In the genomic region with DNA sequence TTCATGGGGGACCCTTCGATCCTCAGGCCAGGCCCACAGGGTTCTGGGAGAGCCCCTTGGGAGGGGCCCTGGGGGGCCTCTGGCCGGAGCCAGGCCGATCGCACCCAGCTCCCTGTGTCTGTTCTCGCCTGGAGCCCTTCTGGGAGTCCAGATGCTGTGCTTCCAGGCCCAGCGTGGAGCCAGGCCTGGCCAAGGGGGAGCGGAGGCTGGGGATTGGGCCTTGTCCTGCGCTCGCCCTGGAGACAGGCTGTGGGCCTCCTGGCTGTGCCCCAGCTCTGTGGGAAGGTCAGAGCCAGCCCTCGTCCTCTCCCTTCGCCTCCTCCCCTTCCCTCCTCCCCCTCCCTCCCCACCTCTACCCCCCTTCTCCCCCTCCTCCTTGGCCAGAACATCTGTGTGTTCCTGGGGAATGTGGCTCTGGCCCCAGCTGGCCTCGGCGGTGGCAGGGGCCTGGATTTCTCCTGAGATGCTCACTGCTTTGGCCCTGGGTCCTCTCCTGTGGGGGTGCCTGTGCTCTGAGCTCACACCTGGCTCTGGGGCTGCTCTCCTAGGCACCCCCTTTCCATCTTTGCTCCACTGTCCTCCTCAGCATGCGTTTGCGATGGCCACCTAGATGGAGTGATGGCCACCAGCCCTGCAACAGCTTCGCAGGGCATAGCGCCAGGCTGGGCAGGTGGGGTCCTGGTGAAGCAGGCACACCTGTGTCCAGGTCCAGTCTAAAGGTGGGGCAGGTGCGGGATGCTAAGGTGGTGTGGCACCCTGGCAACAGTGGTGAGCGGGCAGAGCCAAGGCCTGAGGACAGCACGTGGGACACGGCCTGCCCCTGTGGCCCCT, we compare ENCODE assay signal across 8 cellular contexts.
DNase-seq lines count a peak whose midpoint lies in the region; ATAC-seq and TF ChIP-seq lines count a peak whose summit lies in the region.

No MANE protein-coding gene starts in this region.

- H3K9me3 Mint-ChIP-seq in neural progenitor cell: no peaks in the 10 kb centered on the region
- H3K9me3 Mint-ChIP-seq in activated CD4-positive, alpha-beta T cell treated with anti-CD3 and anti-CD28 coated beads, Interleukin-2, amount 10 ng/mL, durations not matched to agents 7 days and 5 days: no peaks in the 10 kb centered on the region

- POLR2A ChIA-PET in activated CD4-positive, alpha-beta T cell treated with anti-CD3 and anti-CD28 coated beads, Interleukin-2, amount 10 ng/mL, durations not matched to agents 7 days and 5 days (lab: Charles Lee): no interaction called here

- no peak overlapping the region for H3K9ac ChIP-seq in neural progenitor cell

- H3K9me3 ChIP-seq in neural progenitor cell (ENCODE audit: low read depth): no peaks in the 10 kb centered on the region

- ATAC-seq in foreskin keratinocyte (no peak), GM21576 (IDR thresholded peaks at IDR 0.05; ENCODE audit: unreplicated experiment) (no peak)

- H2AFZ ChIP-seq in ACC112 (ENCODE audit: low read length, unreplicated experiment) (no peak overlapping the region), neural progenitor cell (replicated peaks) (no peak overlapping the region)

- peaks cover 7% of the 10 kb centered on the region for H3K27me3 Mint-ChIP-seq in neural progenitor cell (ENCODE audit: insufficient read depth, low read depth)
- no peaks in the 10 kb centered on the region for H3K27me3 Mint-ChIP-seq in activated CD4-positive, alpha-beta T cell treated with anti-CD3 and anti-CD28 coated beads, Interleukin-2, amount 10 ng/mL, durations not matched to agents 7 days and 5 days

- H3K4me3 ChIP-seq in ACC112 (ENCODE audit: low read depth, low read length) (no peak overlapping the region), foreskin fibroblast (ENCODE audit: low read depth in 1 of 2, low read length in 2 of 2) (no peak overlapping the region), neural progenitor cell (no peak overlapping the region)

- H3K27ac Mint-ChIP-seq in neural progenitor cell: peak overlapping the region; percentile 93
- no peak overlapping the region for H3K27ac Mint-ChIP-seq in activated CD4-positive, alpha-beta T cell treated with anti-CD3 and anti-CD28 coated beads, Interleukin-2, amount 10 ng/mL, durations not matched to agents 7 days and 5 days

- H3K79me2 ChIP-seq in ACC112 (ENCODE audit: control insufficient read depth, insufficient read depth, low read length, unreplicated experiment) (peaks cover 9% of the 10 kb centered on the region), neural progenitor cell (ENCODE audit: low read depth) (no peaks in the 10 kb centered on the region)

- H4K20me1 ChIP-seq in neural progenitor cell (ENCODE audit: low read depth): no peaks in the 10 kb centered on the region

- peaks cover 28% of the 10 kb centered on the region for H3F3A ChIP-seq in neural progenitor cell (ENCODE audit: low read depth)

- H3K36me3 ChIP-seq in ACC112 (ENCODE audit: insufficient read depth, low read length): no peaks in the 10 kb centered on the region
- no peaks in the 10 kb centered on the region for H3K36me3 ChIP-seq in neural progenitor cell

- H3K4me1 Mint-ChIP-seq in neural progenitor cell: peaks cover 69% of the 10 kb centered on the region
- H3K4me1 Mint-ChIP-seq in activated CD4-positive, alpha-beta T cell treated with anti-CD3 and anti-CD28 coated beads, Interleukin-2, amount 10 ng/mL, durations not matched to agents 7 days and 5 days: no peaks in the 10 kb centered on the region

- TF ChIP-seq CTCF in foreskin fibroblast (IDR thresholded peaks at IDR 0.05; ENCODE audit: low read depth, low read length) (no peak), neural progenitor cell (IDR thresholded peaks at IDR 0.05) (no peak), foreskin keratinocyte (conservative IDR thresholded peaks at IDR 0.05) (no peak), GM20000 (IDR thresholded peaks at IDR 0.05; ENCODE audit: extremely low read depth, missing control alignments) (no peak)

- H3K27me3 ChIP-seq in ACC112 (ENCODE audit: insufficient read depth, low read length): no peaks in the 10 kb centered on the region
- no peaks in the 10 kb centered on the region for H3K27me3 ChIP-seq in neural progenitor cell
- H3K27me3 ChIP-seq in foreskin keratinocyte: no peaks in the 10 kb centered on the region

- H3K27ac ChIP-seq in ACC112 (ENCODE audit: low read depth, low read length) (peak overlapping the region; percentile 41; the same call in 1 of the 2 replicates), neural progenitor cell (no peak overlapping the region), foreskin keratinocyte (no peak overlapping the region)

- H3K36me3 Mint-ChIP-seq in neural progenitor cell: no peaks in the 10 kb centered on the region
- H3K36me3 Mint-ChIP-seq in activated CD4-positive, alpha-beta T cell treated with anti-CD3 and anti-CD28 coated beads, Interleukin-2, amount 10 ng/mL, durations not matched to agents 7 days and 5 days (ENCODE audit: low read depth): no peaks in the 10 kb centered on the region

- H3K4me3 Mint-ChIP-seq in neural progenitor cell: no peak overlapping the region
- H3K4me3 Mint-ChIP-seq in activated CD4-positive, alpha-beta T cell treated with anti-CD3 and anti-CD28 coated beads, Interleukin-2, amount 10 ng/mL, durations not matched to agents 7 days and 5 days: no peak overlapping the region

- DNase-seq in NCI-H82 treated with DMSO at 0.1 percent for 48 hours (lab: John Stamatoyannopoulos, UW; ENCODE audit: unreplicated experiment) (peak; percentile 44), foreskin fibroblast (peak; percentile 95 to 97), neural progenitor cell (ENCODE audit: low spot score) (peak; percentile 83), foreskin keratinocyte (no peak), GM20000 (ENCODE audit: low spot score) (no peak)
- DNase-seq in activated CD4-positive, alpha-beta T cell treated with anti-CD3 and anti-CD28 coated beads, Interleukin-2, amount 10 ng/mL, durations not matched to agents 7 days and 5 days: no peak

- H3K4me1 ChIP-seq in ACC112 (ENCODE audit: control insufficient read depth, insufficient read depth, low read length, unreplicated experiment): peaks cover 40% of the 10 kb centered on the region
- H3K4me1 ChIP-seq in neural progenitor cell: peaks cover 47% of the 10 kb centered on the region
- peaks cover 25% of the 10 kb centered on the region for H3K4me1 ChIP-seq in foreskin keratinocyte

- H3K4me2 ChIP-seq in neural progenitor cell: peak overlapping the region; percentile 54

- CTCF ChIA-PET in activated CD4-positive, alpha-beta T cell treated with anti-CD3 and anti-CD28 coated beads, Interleukin-2, amount 10 ng/mL, durations not matched to agents 7 days and 5 days (lab: Charles Lee): no interaction called here

Comparison
In these comparisons a context has a peak if more than half of its experiments do, and no peak if none do; other contexts are left out.
1. DNase-seq: peak in NCI-H82 treated with DMSO at 0.1 percent for 48 hours (single experiment), foreskin fibroblast (2 of 2) and neural progenitor cell (single experiment); none in foreskin keratinocyte (0 of 2), GM20000 (single experiment) and activated CD4-positive, alpha-beta T cell treated with anti-CD3 and anti-CD28 coated beads, Interleukin-2, amount 10 ng/mL, durations not matched to agents 7 days and 5 days (single experiment).